27 cellular contexts compared by ENCODE assay signal in genomic region chr2:241846406-241846805, GRCh38. TPM values are rescaled to one million over a fixed set of nuclear protein-coding genes. Genes with fewer than 3 reads are reported as not detected.
A peak's percentile ranks its signal among the peaks of the same experiment; 100 is the strongest.
DNase-seq lines count a peak whose midpoint lies in the region; ATAC-seq, FAIRE-seq and TF ChIP-seq lines count a peak whose summit lies in the region.
"Had no signal": no experiment of that assay in that cellular context is flagged by ENCODE, and none has a peak within 500 bp of the region (broad histone marks: within the 10 kb centered on the region; RNA-seq: fewer than 3 reads in every experiment).

No MANE protein-coding gene starts in this region.

- intact Hi-C loops in activated CD4-positive, alpha-beta T cell treated with anti-CD3 and anti-CD28 coated beads, Interleukin-2, amount 10 ng/mL, durations not matched to agents 24 days and 14 days (cut with micrococcal nuclease): no loop called here
- intact Hi-C loops in CD4-positive, alpha-beta memory T cell (cut with micrococcal nuclease): no loop called here

- H3K36me3 ChIP-seq in CD4-positive, alpha-beta memory T cell (ENCODE audit: insufficient read depth, low read length): no peaks in the 10 kb centered on the region
- no peaks in the 10 kb centered on the region for H3K36me3 ChIP-seq in neural progenitor cell
- H3K36me3 ChIP-seq: neutrophil, thyroid gland had no signal

- H3K4me3 Mint-ChIP-seq in activated CD4-positive, alpha-beta T cell treated with anti-CD3 and anti-CD28 coated beads, Interleukin-2, amount 10 ng/mL, durations not matched to agents 24 days and 14 days: peak overlapping the region; percentile 73
- H3K4me3 Mint-ChIP-seq in CD4-positive, alpha-beta memory T cell: peak overlapping the region; percentile 31 to 76 (median 55)
- peak overlapping the region; percentile 76 for H3K4me3 Mint-ChIP-seq in central memory CD8-positive, alpha-beta T cell
- no peak overlapping the region for H3K4me3 Mint-ChIP-seq in neural progenitor cell

- peaks cover 20% of the 10 kb centered on the region for H3K36me3 Mint-ChIP-seq in activated CD4-positive, alpha-beta T cell treated with anti-CD3 and anti-CD28 coated beads, Interleukin-2, amount 10 ng/mL, durations not matched to agents 24 days and 14 days (ENCODE audit: low read depth)
- H3K36me3 Mint-ChIP-seq in CD4-positive, alpha-beta memory T cell: peaks cover 0 to 2% of the 10 kb centered on the region in 2 donors
- H3K36me3 Mint-ChIP-seq in central memory CD8-positive, alpha-beta T cell (ENCODE audit: insufficient read depth): peaks cover 14% of the 10 kb centered on the region
- no peaks in the 10 kb centered on the region for H3K36me3 Mint-ChIP-seq in neural progenitor cell

- H3K9me3 ChIP-seq in CD4-positive, alpha-beta memory T cell (ENCODE audit: control insufficient read depth in 1 of 2, low read length in 2 of 2): no peaks in the 10 kb centered on the region
- H3K9me3 ChIP-seq in neural progenitor cell (ENCODE audit: low read depth): no peaks in the 10 kb centered on the region
- H3K9me3 ChIP-seq: body of pancreas, neutrophil, thyroid gland had no signal

- H3K79me2 ChIP-seq in neural progenitor cell (ENCODE audit: low read depth): no peaks in the 10 kb centered on the region

- no peak overlapping the region for H3K4me2 ChIP-seq in neural progenitor cell
- H3K4me2 ChIP-seq: PC-9 had no signal

- no peak for DNase-seq in activated CD4-positive, alpha-beta T cell treated with anti-CD3 and anti-CD28 coated beads, Interleukin-2, amount 10 ng/mL, durations not matched to agents 24 days and 14 days
- DNase-seq in activated CD4-positive, alpha-beta T cell treated with anti-CD3 and anti-CD28 coated beads for 1 hour: no peak
- DNase-seq in CD4-positive, alpha-beta memory T cell: no peak
- no peak for DNase-seq in central memory CD8-positive, alpha-beta T cell (ENCODE audit: low spot score in 2 of 2)
- DNase-seq in neural progenitor cell (ENCODE audit: low spot score): no peak
- DNase-seq in NCI-H1417 treated with DMSO at 0.1 percent for 48 hours (lab: John Stamatoyannopoulos, UW): no peak
- DNase-seq in H54 (ENCODE audit: insufficient read length, low spot score): no peak
- DNase-seq: activated naive CD4-positive, alpha-beta T cell treated with Interleukin-2 at 50 U/mL for 16 hours; body of pancreas; DMS79; mesendoderm; NCI-H1436; NCI-H2171 treated with DMSO at 0.1 percent for 48 hours; NCI-H748 treated with DMSO at 0.1 percent for 48 hours; PC-9; retina; stimulated activated CD4-positive, alpha-beta T cell treated with anti-CD3 and anti-CD28 coated beads, Interleukin-12 subunit alpha, Interleukin-12 subunit beta, amount 100 ng/mL, for 4 hours; thyroid gland had no signal

- H3K27me3 ChIP-seq in CD4-positive, alpha-beta memory T cell (ENCODE audit: insufficient read depth, low read length): no peaks in the 10 kb centered on the region
- peaks cover 37% of the 10 kb centered on the region for H3K27me3 ChIP-seq in neural progenitor cell
- H3K27me3 ChIP-seq: body of pancreas, thyroid gland had no signal

- H3K4me3 ChIP-seq in CD4-positive, alpha-beta memory T cell (ENCODE audit: low read length in 2 of 2): no peak overlapping the region
- no peak overlapping the region for H3K4me3 ChIP-seq in neural progenitor cell
- H3K4me3 ChIP-seq: body of pancreas, PC-9, SK-N-MC, thyroid gland had no signal

- H2AFZ ChIP-seq in neural progenitor cell (replicated peaks): no peak overlapping the region
- H2AFZ ChIP-seq: PC-9 had no signal

- FAIRE-seq in H54 (lab: Jason Lieb, UNC): no peak
- FAIRE-seq: A204.1, frontal cortex, TTC549 had no signal

- peak overlapping the region; percentile 89 for H3K27ac Mint-ChIP-seq in activated CD4-positive, alpha-beta T cell treated with anti-CD3 and anti-CD28 coated beads, Interleukin-2, amount 10 ng/mL, durations not matched to agents 24 days and 14 days
- peak overlapping the region; percentile 15 to 81 (median 55) for H3K27ac Mint-ChIP-seq in CD4-positive, alpha-beta memory T cell
- peak overlapping the region; percentile 44 for H3K27ac Mint-ChIP-seq in central memory CD8-positive, alpha-beta T cell (ENCODE audit: low read depth)
- peak overlapping the region; percentile 54 for H3K27ac Mint-ChIP-seq in neural progenitor cell

- ATAC-seq in central memory CD8-positive, alpha-beta T cell (replicated peaks; ENCODE audit: extremely low read depth, poor library complexity, severe bottlenecking): no peak
- ATAC-seq in GM21737 (IDR thresholded peaks at IDR 0.05; ENCODE audit: unreplicated experiment): no peak
- ATAC-seq: body of pancreas had no signal

- H3K4me1 Mint-ChIP-seq in activated CD4-positive, alpha-beta T cell treated with anti-CD3 and anti-CD28 coated beads, Interleukin-2, amount 10 ng/mL, durations not matched to agents 24 days and 14 days: peaks cover 33% of the 10 kb centered on the region
- peaks cover 20 to 37% (median 30%) of the 10 kb centered on the region in 4 donors for H3K4me1 Mint-ChIP-seq in CD4-positive, alpha-beta memory T cell
- H3K4me1 Mint-ChIP-seq in central memory CD8-positive, alpha-beta T cell: peaks cover 42% of the 10 kb centered on the region
- peaks cover 19% of the 10 kb centered on the region for H3K4me1 Mint-ChIP-seq in neural progenitor cell

- no peaks in the 10 kb centered on the region for H3K27me3 Mint-ChIP-seq in activated CD4-positive, alpha-beta T cell treated with anti-CD3 and anti-CD28 coated beads, Interleukin-2, amount 10 ng/mL, durations not matched to agents 24 days and 14 days
- no peaks in the 10 kb centered on the region for H3K27me3 Mint-ChIP-seq in CD4-positive, alpha-beta memory T cell
- no peaks in the 10 kb centered on the region for H3K27me3 Mint-ChIP-seq in central memory CD8-positive, alpha-beta T cell
- peaks cover 23% of the 10 kb centered on the region for H3K27me3 Mint-ChIP-seq in neural progenitor cell (ENCODE audit: insufficient read depth, low read depth)

- H3K9me3 Mint-ChIP-seq in activated CD4-positive, alpha-beta T cell treated with anti-CD3 and anti-CD28 coated beads, Interleukin-2, amount 10 ng/mL, durations not matched to agents 24 days and 14 days: peaks cover 3% of the 10 kb centered on the region
- H3K9me3 Mint-ChIP-seq in CD4-positive, alpha-beta memory T cell: peaks cover 0 to 5% (median 0%) of the 10 kb centered on the region in 8 donors
- no peaks in the 10 kb centered on the region for H3K9me3 Mint-ChIP-seq in central memory CD8-positive, alpha-beta T cell
- H3K9me3 Mint-ChIP-seq in neural progenitor cell: no peaks in the 10 kb centered on the region

- no peak overlapping the region for H3K27ac ChIP-seq in CD4-positive, alpha-beta memory T cell (ENCODE audit: low read depth, low read length)
- no peak overlapping the region for H3K27ac ChIP-seq in neural progenitor cell
- H3K27ac ChIP-seq: body of pancreas, neutrophil, PC-9, SK-N-MC, thyroid gland had no signal

- CTCF ChIA-PET in CD4-positive, alpha-beta memory T cell (lab: Charles Lee; ENCODE audit: partially characterized antibody): no interaction called here

- TF ChIP-seq CTCF in neural progenitor cell (IDR thresholded peaks at IDR 0.05): no peak

- no peaks in the 10 kb centered on the region for H4K20me1 ChIP-seq in neural progenitor cell (ENCODE audit: low read depth)

- POLR2A ChIA-PET in CD4-positive, alpha-beta memory T cell (lab: Charles Lee; ENCODE audit: partially characterized antibody): interaction anchor here (5.7 kb wide), 1 partner anchor 13 kb away, joined by 23 read pairs; the partner anchor contains the start of gene PDCD1

- H3K9ac ChIP-seq in neural progenitor cell: no peak overlapping the region

- peaks cover 7% of the 10 kb centered on the region for H3F3A ChIP-seq in neural progenitor cell (ENCODE audit: low read depth)

- H3K4me1 ChIP-seq in CD4-positive, alpha-beta memory T cell (ENCODE audit: insufficient read depth, low read length): peaks cover 34% of the 10 kb centered on the region
- H3K4me1 ChIP-seq in neural progenitor cell: no peaks in the 10 kb centered on the region

- TF ChIP-seq POLR2A in H54 (IDR thresholded peaks at IDR 0.05; ENCODE audit: low read depth, low read length): no peak

RNA-seq across cellular contexts. Expression of gene PDCD1, which starts 12.3 kb away (rescaled TPM):
- total RNA-seq in activated CD4-positive, alpha-beta T cell treated with anti-CD3 and anti-CD28 coated beads, Interleukin-2, amount 10 ng/mL, durations not matched to agents 24 days and 14 days: 79.6 and 83.3 TPM in 2 replicates
- total RNA-seq in CD4-positive, alpha-beta memory T cell: 1 to 10 TPM; 5.9 to 6.2 TPM
- polyA plus RNA-seq in CD4-positive, alpha-beta memory T cell: 10 to 100 TPM in 1 of 2 donors, 1 to 10 TPM in 1; 5.2 to 12.4 TPM
- total RNA-seq in neural progenitor cell (ENCODE audit: low replicate concordance): not detected in 2 replicates
- total RNA-seq: M059J, PC-9 had no signal

RNA-seq across cellular contexts. Expression of gene RTP5, which starts 23.1 kb away (rescaled TPM):
- 0.07 TPM in 1 of 2 replicates, not detected in the other for total RNA-seq in activated CD4-positive, alpha-beta T cell treated with anti-CD3 and anti-CD28 coated beads, Interleukin-2, amount 10 ng/mL, durations not matched to agents 24 days and 14 days
- under 1 TPM in 1 of 2 experiments, not detected in 1; 0.28 TPM for total RNA-seq in CD4-positive, alpha-beta memory T cell
- polyA plus RNA-seq in CD4-positive, alpha-beta memory T cell: not detected
- total RNA-seq in neural progenitor cell (ENCODE audit: low replicate concordance): not detected in 2 replicates
- total RNA-seq: body of pancreas, epithelial cell of proximal tubule, kidney epithelial cell, M059J, PC-9 had no signal

RNA-seq across cellular contexts. Expression of gene NEU4, which starts 37.4 kb away (rescaled TPM):
- 1.0 and 1.2 TPM in 2 replicates for total RNA-seq in activated CD4-positive, alpha-beta T cell treated with anti-CD3 and anti-CD28 coated beads, Interleukin-2, amount 10 ng/mL, durations not matched to agents 24 days and 14 days
- total RNA-seq in CD4-positive, alpha-beta memory T cell: under 1 TPM in 1 of 2 experiments, not detected in 1; 0.14 TPM
- polyA plus RNA-seq in CD4-positive, alpha-beta memory T cell: 1 to 10 TPM in 1 of 2 donors, not detected in 1; 1.3 TPM
- 1.2 TPM in 1 of 2 replicates, not detected in the other for total RNA-seq in neural progenitor cell (ENCODE audit: low replicate concordance)
- total RNA-seq: body of pancreas, epithelial cell of proximal tubule, kidney epithelial cell, M059J had no signal

Comparison
In these comparisons a context has a peak if more than half of its experiments do, and no peak if none do; other contexts are left out.
1. RNA of gene PDCD1, which starts 12.3 kb away (total RNA-seq): 79.6 to 83.3 TPM in activated CD4-positive, alpha-beta T cell treated with anti-CD3 and anti-CD28 coated beads, Interleukin-2, amount 10 ng/mL, durations not matched to agents 24 days and 14 days; 5.9 to 6.2 TPM in CD4-positive, alpha-beta memory T cell and not detected in neural progenitor cell; every median in the first group is over 10 times any median in the second.
2. Peak in every context shown above with its lines, with median percentiles within 50 percentile points of each other: H3K27ac Mint-ChIP-seq.